ENCODE assay signal across 16 cellular contexts in genomic region chr6:8082572-8082953, GRCh38. TPM values are rescaled to one million over a fixed set of nuclear protein-coding genes. Genes with fewer than 3 reads are reported as not detected.
DNase-seq lines count a peak whose midpoint lies in the region; ATAC-seq, FAIRE-seq and TF ChIP-seq lines count a peak whose summit lies in the region.
"Had no signal": no experiment of that assay in that cellular context is flagged by ENCODE, and none has a peak within 500 bp of the region (broad histone marks: within the 10 kb centered on the region; RNA-seq: fewer than 3 reads in every experiment).

No MANE protein-coding gene starts in this region.

- H2AFZ ChIP-seq in Loucy (ENCODE audit: low read length) (no peak overlapping the region), HepG2 (ENCODE audit: low read length) (no peak overlapping the region)

- no peak for ATAC-seq in HepG2
- no peak for ATAC-seq in HG02588 (IDR thresholded peaks at IDR 0.05; ENCODE audit: unreplicated experiment)
- ATAC-seq in GM18517 (IDR thresholded peaks at IDR 0.05; ENCODE audit: unreplicated experiment), result no peak
- ATAC-seq: stimulated activated naive CD8-positive, alpha-beta T cell treated with anti-CD3 and anti-CD28 coated beads, Interleukin-15, amount 100 ng/mL, for 72 hours had no signal

- H3K4me3 ChIP-seq in Loucy (ENCODE audit: low read length, poor library complexity, severe bottlenecking), result no peak overlapping the region
- H3K4me3 ChIP-seq in ascending aorta, result no peak overlapping the region
- no peak overlapping the region for H3K4me3 ChIP-seq in HepG2 (replicated peaks in 1 of 3; ENCODE audit: insufficient read depth in 1 of 3, low read depth in 2 of 3, low read length in 3 of 3)
- no peak overlapping the region for H3K4me3 ChIP-seq in stomach

- no peak for TF ChIP-seq POLR2A in HepG2 (IDR thresholded peaks at IDR 0.05; ENCODE audit: insufficient read depth in 1 of 2, low read depth in 2 of 2, low read length in 2 of 2)
- no peak for TF ChIP-seq POLR2A in stomach (IDR thresholded peaks at IDR 0.05)

- H3K9me3 ChIP-seq in Loucy (ENCODE audit: insufficient read depth, low read depth, low read length) (no peaks in the 10 kb centered on the region), ascending aorta (no peaks in the 10 kb centered on the region), HepG2 (ENCODE audit: low read length) (no peaks in the 10 kb centered on the region), stomach (no peaks in the 10 kb centered on the region)

- peak in 1 of 2 experiments; percentile 34; a peak in 1 of 4 replicates for TF ChIP-seq EP300 in HepG2 (IDR thresholded peaks at IDR 0.05; ENCODE audit: low read depth in 2 of 2, low read length in 2 of 2)
- TF ChIP-seq EP300 in HepG2 (CRISPR knock-in tag; IDR thresholded peaks at IDR 0.05; ENCODE audit: borderline replicate concordance), result no peak
- no peak for TF ChIP-seq EP300 in stomach (IDR thresholded peaks at IDR 0.05)

- in situ Hi-C loops in HepG2 (cut with HindIII; ENCODE audit: extremely low pct_ligation_motif_present, low pct_unique_long_range_greater_than_20kb), result no loop called here

- FAIRE-seq in HepG2 (lab: Jason Lieb, UNC), result no peak
- FAIRE-seq: GM12892 had no signal

- intact Hi-C loops in ascending aorta (cut with DNase I) (no loop called here), HepG2 (cut with micrococcal nuclease; ENCODE audit: unreplicated experiment) (no loop called here), stomach (cut with DNase I; ENCODE audit: low total_unique reads) (no loop called here)

- TF ChIP-seq RAD21 in HepG2 (CRISPR knock-in tag; IDR thresholded peaks at IDR 0.05), result no peak

- CTCF ChIA-PET in HepG2 (lab: Yijun Ruan, JAX; ENCODE audit: low intra/inter-chr PET ratio, low total read pairs), result no interaction called here

- WGBS in HepG2 (ENCODE audit: low lambda C conversion rate), result 83% methylated on average over 1 of the region's 1 CpG
- WGBS in stomach, 5 donors, result 46 to 70% (median 60%) methylated on average over 1 of the region's 1 CpG

- peaks cover 11% of the 10 kb centered on the region; the same call in 1 of the 2 replicates for H3K79me2 ChIP-seq in Loucy (ENCODE audit: insufficient read depth, low read length)
- H3K79me2 ChIP-seq in HepG2 (ENCODE audit: insufficient read depth, low read length), result peaks cover 34% of the 10 kb centered on the region

- H3K9ac ChIP-seq in Loucy (ENCODE audit: low read depth, low read length, poor library complexity, severe bottlenecking), result no peak overlapping the region
- H3K9ac ChIP-seq in HepG2 (ENCODE audit: insufficient read depth, low read depth, low read length), result no peak overlapping the region; the same call in 1 of the 2 replicates

- peak overlapping the region; percentile 74 to 75 for H3K27ac ChIP-seq in ascending aorta
- peak overlapping the region; percentile 85 for H3K27ac ChIP-seq in HepG2 (ENCODE audit: extremely low read length, insufficient read depth, low read length)
- peak overlapping the region; percentile 42 to 84 (median 71) for H3K27ac ChIP-seq in stomach

- H3K9me2 ChIP-seq in Loucy (replicated peaks; ENCODE audit: low read depth, low read length), result no peaks in the 10 kb centered on the region

- no peak for DNase-seq in ascending aorta (ENCODE audit: low spot score in 2 of 2)
- DNase-seq in HepG2 (ENCODE audit: low spot score), result no peak
- DNase-seq in stomach, result no peak
- DNase-seq in GOT3 (lab: John Stamatoyannopoulos, UW), result no peak
- DNase-seq: activated gamma-delta T cell treated with Interleukin-2 at 50 U/mL for 16 hours; immature natural killer cell; Kasumi-1; NCI-H1436; NCI-H2227 treated with DMSO at 0.1 percent for 48 hours; nucleus accumbens; stimulated activated CD4-positive, alpha-beta T cell treated with anti-CD3 and anti-CD28 coated beads, Interleukin-12 subunit alpha, Interleukin-12 subunit beta, amount 100 ng/mL, for 4 hours; stimulated activated naive CD8-positive, alpha-beta T cell treated with anti-CD3 and anti-CD28 coated beads, Interleukin-15, amount 100 ng/mL, for 72 hours had no signal

- H3K36me3 ChIP-seq in Loucy (ENCODE audit: insufficient read depth, low read length) (peaks cover 35% of the 10 kb centered on the region; the same call in 1 of the 2 replicates), ascending aorta (peaks cover 0 to 2% of the 10 kb centered on the region in 2 donors), HepG2 (replicated peaks in 1 of 2; ENCODE audit: control insufficient read depth in 1 of 2, insufficient read depth in 2 of 2, low read length in 2 of 2) (peaks cover 7 to 24% of the 10 kb centered on the region in 2 experiments), stomach (peaks cover 0 to 17% (median 14%) of the 10 kb centered on the region in 4 donors)

- H4K20me1 ChIP-seq in Loucy (ENCODE audit: insufficient read depth, low read length, poor library complexity, severe bottlenecking) (peaks cover 5% of the 10 kb centered on the region), HepG2 (ENCODE audit: insufficient read depth, low read length) (no peaks in the 10 kb centered on the region)

- H3K4me2 ChIP-seq in Loucy (ENCODE audit: low read depth, low read length, poor library complexity, severe bottlenecking) (peak overlapping the region; percentile 16), HepG2 (ENCODE audit: low read depth, low read length) (peak overlapping the region; percentile 9; the same call in 1 of the 2 replicates)

- H3K4me1 ChIP-seq in Loucy (ENCODE audit: insufficient read depth, low read length, poor library complexity, severe bottlenecking) (peaks cover 13% of the 10 kb centered on the region), ascending aorta (peaks cover 0 to 22% of the 10 kb centered on the region in 2 donors), HepG2 (ENCODE audit: insufficient read depth, low read length) (peaks cover 76% of the 10 kb centered on the region), stomach (peaks cover 9 to 60% (median 39%) of the 10 kb centered on the region in 4 donors)

- no peaks in the 10 kb centered on the region for H3K27me3 ChIP-seq in Loucy (ENCODE audit: insufficient read depth, low read length, poor library complexity, severe bottlenecking)
- H3K27me3 ChIP-seq in ascending aorta, result no peaks in the 10 kb centered on the region
- no peaks in the 10 kb centered on the region for H3K27me3 ChIP-seq in HepG2 (ENCODE audit: control insufficient read depth in 1 of 2, insufficient read depth in 2 of 2, low read length in 2 of 2)
- H3K27me3 ChIP-seq in stomach, result no peaks in the 10 kb centered on the region

- BruUV-seq in HepG2 (replicated peaks; lab: Mats Ljungman, UMichigan), result no TSS peak

- TF ChIP-seq CTCF in Loucy (conservative IDR thresholded peaks at IDR 0.05; ENCODE audit: low read length) (no peak), ascending aorta (IDR thresholded peaks at IDR 0.05) (no peak), HepG2 (CRISPR knock-in tag; IDR thresholded peaks at IDR 0.05) (no peak), stomach (IDR thresholded peaks at IDR 0.05) (no peak)

- POLR2A ChIA-PET in HepG2 (lab: Yijun Ruan, JAX), result interaction anchor here (1.4 to 1.6 kb wide), 2 partner anchors 18 to 20 kb away, joined by 4 to 10 read pairs; partner anchors contain the start of genes BLOC1S5 and EEF1E1

- no peaks in the 10 kb centered on the region for H3F3A ChIP-seq in Loucy (ENCODE audit: low read depth)

RNA-seq across cellular contexts. Expression of gene BLOC1S5, which starts 18.4 kb away (rescaled TPM):
- total RNA-seq in ascending aorta (13.3 TPM), HepG2 (2016; rRNA removed; fragmentation: Illumina TruSeq; extraction: Trizol) (41.5 and 63.5 TPM in 2 replicates), stomach (10 to 100 TPM in 2 of 5 donors, 1 to 10 TPM in 2, under 1 TPM in 1; 0.29 to 31.2 (median 5.8) TPM)
- total RNA-seq in HepG2 (2016; cell fraction: cytosol; rRNA removed; fragmentation: Illumina TruSeq; extraction: Trizol; ENCODE audit: low read depth), result 11.2 and 12.1 TPM in 2 replicates
- total RNA-seq in HepG2 (2016; cell fraction: insoluble cytoplasmic fraction; rRNA removed; fragmentation: Illumina TruSeq; extraction: Trizol), result 40.0 and 66.3 TPM in 2 replicates
- total RNA-seq in HepG2 (2016; cell fraction: membrane; rRNA removed; fragmentation: Illumina TruSeq; extraction: Trizol), result 32.2 and 33.6 TPM in 2 replicates
- 22.8 and 26.5 TPM in 2 replicates for total RNA-seq in HepG2 (2016; cell fraction: nucleus; rRNA removed; fragmentation: Illumina TruSeq; extraction: Trizol)
- polyA plus RNA-seq in HepG2 (2011; rRNA removed) (8.5 and 10.5 TPM in 2 replicates), stomach (10 to 100 TPM in 1 of 3 donors, 1 to 10 TPM in 2; 3.6 to 11.5 (median 8.5) TPM)
- polyA plus RNA-seq in HepG2 (2011; cell fraction: cytosol; rRNA removed), result 5.3 and 9.2 TPM in 2 replicates
- 1.9 and 2.2 TPM in 2 replicates for polyA plus RNA-seq in HepG2 (2011; cell fraction: nucleus; rRNA removed)
- 15.3 and 19.3 TPM in 2 replicates for polyA plus RNA-seq in HepG2 (2012)
- polyA plus RNA-seq in HepG2 (2016; cell fraction: cytosol; fragmentation: Illumina TruSeq; extraction: Trizol; ENCODE audit: low read depth), result 6.5 and 6.7 TPM in 2 replicates
- polyA plus RNA-seq in HepG2 (2016; cell fraction: insoluble cytoplasmic fraction; fragmentation: Illumina TruSeq; extraction: Trizol; ENCODE audit: low read depth), result 46.8 and 46.9 TPM in 2 replicates
- 16.1 and 17.3 TPM in 2 replicates for polyA plus RNA-seq in HepG2 (2016; cell fraction: membrane; fragmentation: Illumina TruSeq; extraction: Trizol; ENCODE audit: low read depth)
- polyA plus RNA-seq in HepG2 (2016; cell fraction: nucleus; fragmentation: Illumina TruSeq; extraction: Trizol; ENCODE audit: insufficient read depth, low read depth), result 15.0 and 16.2 TPM in 2 replicates
- 1.4 and 3.1 TPM in 2 replicates for polyA minus RNA-seq in HepG2 (2011; rRNA and poly(A)+ RNA removed; ENCODE audit: low replicate concordance)
- polyA minus RNA-seq in HepG2 (2011; cell fraction: cytosol; rRNA and poly(A)+ RNA removed), result 7.6 and 10.1 TPM in 2 replicates
- 20.7 and 27.4 TPM in 2 replicates for polyA minus RNA-seq in HepG2 (2011; cell fraction: nucleus; rRNA and poly(A)+ RNA removed)

RNA-seq across cellular contexts. Expression of gene EEF1E1, which starts 19.8 kb away (rescaled TPM):
- total RNA-seq in ascending aorta, result 15.5 TPM
- 188 and 270 TPM in 2 replicates for total RNA-seq in HepG2 (2016; rRNA removed; fragmentation: Illumina TruSeq; extraction: Trizol)
- total RNA-seq in HepG2 (2016; cell fraction: cytosol; rRNA removed; fragmentation: Illumina TruSeq; extraction: Trizol; ENCODE audit: low read depth), result 62.9 and 68.9 TPM in 2 replicates
- total RNA-seq in HepG2 (2016; cell fraction: insoluble cytoplasmic fraction; rRNA removed; fragmentation: Illumina TruSeq; extraction: Trizol), result 186 and 287 TPM in 2 replicates
- 86.5 and 89.3 TPM in 2 replicates for total RNA-seq in HepG2 (2016; cell fraction: membrane; rRNA removed; fragmentation: Illumina TruSeq; extraction: Trizol)
- total RNA-seq in HepG2 (2016; cell fraction: nucleus; rRNA removed; fragmentation: Illumina TruSeq; extraction: Trizol), result 93.4 and 98.7 TPM in 2 replicates
- 94.5 and 128 TPM in 2 replicates for polyA plus RNA-seq in HepG2 (2011; rRNA removed)
- 93.8 and 101 TPM in 2 replicates for polyA plus RNA-seq in HepG2 (2011; cell fraction: cytosol; rRNA removed)
- 27.9 and 33.4 TPM in 2 replicates for polyA plus RNA-seq in HepG2 (2011; cell fraction: nucleus; rRNA removed)
- 93.5 and 97.9 TPM in 2 replicates for polyA plus RNA-seq in HepG2 (2012)
- polyA plus RNA-seq in HepG2 (2016; cell fraction: cytosol; fragmentation: Illumina TruSeq; extraction: Trizol; ENCODE audit: low read depth), result 51.5 and 51.7 TPM in 2 replicates
- polyA plus RNA-seq in HepG2 (2016; cell fraction: insoluble cytoplasmic fraction; fragmentation: Illumina TruSeq; extraction: Trizol; ENCODE audit: low read depth), result 263 and 287 TPM in 2 replicates
- polyA plus RNA-seq in HepG2 (2016; cell fraction: membrane; fragmentation: Illumina TruSeq; extraction: Trizol; ENCODE audit: low read depth), result 64.6 and 67.7 TPM in 2 replicates
- 113 and 114 TPM in 2 replicates for polyA plus RNA-seq in HepG2 (2016; cell fraction: nucleus; fragmentation: Illumina TruSeq; extraction: Trizol; ENCODE audit: insufficient read depth, low read depth)
- 20.7 and 22.4 TPM in 2 replicates for polyA minus RNA-seq in HepG2 (2011; rRNA and poly(A)+ RNA removed; ENCODE audit: low replicate concordance)
- 21.0 and 30.3 TPM in 2 replicates for polyA minus RNA-seq in HepG2 (2011; cell fraction: cytosol; rRNA and poly(A)+ RNA removed)
- 82.0 and 84.3 TPM in 2 replicates for polyA minus RNA-seq in HepG2 (2011; cell fraction: nucleus; rRNA and poly(A)+ RNA removed)
- 10 to 100 TPM in 4 of 5 donors, under 1 TPM in 1; 0.87 to 40.6 (median 19.6) TPM for total RNA-seq in stomach
- polyA plus RNA-seq in stomach, result 10 to 100 TPM; 32.2 to 51.3 (median 38.6) TPM
